8 cellular contexts compared by ENCODE assay signal in genomic region chrX:49167740-49168108, GRCh38. TPM values are rescaled to one million over a fixed set of nuclear protein-coding genes. Genes with fewer than 3 reads are reported as not detected.
DNase-seq lines count a peak whose midpoint lies in the region; ATAC-seq and TF ChIP-seq lines count a peak whose summit lies in the region.

No MANE protein-coding gene starts in this region.

- H3K9me3 Mint-ChIP-seq in nephron progenitor cell = peaks cover 57% of the 10 kb centered on the region

- peak overlapping the region; percentile 42 to 67 (median 54); a peak in 19 of 20 replicates for H3K4me3 ChIP-seq in BLaER1 treated with 17β-estradiol and CSF1 and Interleukin-3, amounts not matched to agents 10 nM and 100 nM
- peak overlapping the region; percentile 66 for H3K4me3 ChIP-seq in MM.1S (ENCODE audit: low read length)
- H3K4me3 ChIP-seq in dorsolateral prefrontal cortex = peak overlapping the region in 24 of 59 donors; percentile 18 to 58 (median 52)

- peaks cover 41 to 65% (median 55%) of the 10 kb centered on the region in 10 experiments for H3K4me1 ChIP-seq in BLaER1 treated with 17β-estradiol and CSF1 and Interleukin-3, amounts not matched to agents 10 nM and 100 nM
- H3K4me1 ChIP-seq in MM.1S (ENCODE audit: low read length) = 0 out of 2 replicates have a peak, but pooled peaks cover 5% of the 10 kb centered on the region

- H3K27me3 Mint-ChIP-seq in nephron progenitor cell (ENCODE audit: low read depth, poor library complexity) = peaks cover 65% of the 10 kb centered on the region

- H3K27ac Mint-ChIP-seq in nephron progenitor cell = no peak overlapping the region

- H3K9ac ChIP-seq in BLaER1 treated with 17β-estradiol and CSF1 and Interleukin-3, amounts not matched to agents 10 nM and 100 nM = peak overlapping the region; percentile 70 to 87 (median 81)
- peak overlapping the region; percentile 86 for H3K9ac ChIP-seq in MM.1S (ENCODE audit: low read length)

- H3K9me2 ChIP-seq in MM.1S (replicated peaks; ENCODE audit: insufficient read depth, low read length) = no peaks in the 10 kb centered on the region

- H3F3A ChIP-seq in MM.1S (ENCODE audit: insufficient read depth, low read length) = peaks cover 22% of the 10 kb centered on the region

- H3K36me3 ChIP-seq in BLaER1 treated with 17β-estradiol and CSF1 and Interleukin-3, amounts not matched to agents 10 nM and 100 nM = no peaks in the 10 kb centered on the region
- H3K36me3 ChIP-seq in MM.1S (replicated peaks; ENCODE audit: insufficient read depth, low read length) = no peaks in the 10 kb centered on the region

- no peak for TF ChIP-seq CTCF in MM.1S (IDR thresholded peaks at IDR 0.05; ENCODE audit: low read length)
- TF ChIP-seq CTCF in dorsolateral prefrontal cortex (IDR thresholded peaks at IDR 0.05 in 54 of 56, conservative IDR thresholded peaks at IDR 0.05 in 2 of 56; ENCODE audit: low read depth in 1 of 56, partially characterized antibody in 56 of 56) = no peak
- no peak for TF ChIP-seq CTCF in nephron progenitor cell (IDR thresholded peaks at IDR 0.05)

- peaks cover 0 to 33% (median 20%) of the 10 kb centered on the region in 11 experiments; a peak in 14 of 22 replicates for H3K9me3 ChIP-seq in BLaER1 treated with 17β-estradiol and CSF1 and Interleukin-3, amounts not matched to agents 10 nM and 100 nM (replicated peaks in 1 of 11)
- H3K9me3 ChIP-seq in MM.1S (replicated peaks; ENCODE audit: insufficient read depth, low read length) = no peaks in the 10 kb centered on the region

- peak overlapping the region; percentile 66 for H3K4me3 Mint-ChIP-seq in nephron progenitor cell

- no peaks in the 10 kb centered on the region; a peak in 1 of 22 replicates for H4K20me1 ChIP-seq in BLaER1 treated with 17β-estradiol and CSF1 and Interleukin-3, amounts not matched to agents 10 nM and 100 nM
- H4K20me1 ChIP-seq in MM.1S (ENCODE audit: insufficient read depth, low read length) = no peaks in the 10 kb centered on the region

- DNase-seq in MM.1S (no peak), dorsolateral prefrontal cortex (no peak), nephron progenitor cell (no peak), NCI-H510A (lab: John Stamatoyannopoulos, UW) (no peak), GM19240 (ENCODE audit: insufficient read length, low spot score) (no peak)
- no peak for DNase-seq in activated CD4-positive, CD25-positive, alpha-beta regulatory T cell treated with anti-CD3 and anti-CD28 coated beads, Interleukin-2, amount 50 U/mL, for 72 hours

- H3K36me3 Mint-ChIP-seq in nephron progenitor cell (ENCODE audit: low read depth) = no peaks in the 10 kb centered on the region

- H3K4me2 ChIP-seq in BLaER1 treated with 17β-estradiol and CSF1 and Interleukin-3, amounts not matched to agents 10 nM and 100 nM = peak overlapping the region; percentile 68 to 89 (median 80)
- H3K4me2 ChIP-seq in MM.1S (ENCODE audit: low read depth, low read length) = peak overlapping the region; percentile 95

- peaks cover 18% of the 10 kb centered on the region for H3K4me1 Mint-ChIP-seq in nephron progenitor cell

- H3K79me2 ChIP-seq in MM.1S (ENCODE audit: low read length) = peaks cover 2% of the 10 kb centered on the region

- no peak overlapping the region for H2AFZ ChIP-seq in MM.1S (ENCODE audit: low read length)

- intact Hi-C loops in dorsolateral prefrontal cortex (cut with DNase I) = no loop called here

- no peak for ATAC-seq in HG03520 (IDR thresholded peaks at IDR 0.05; ENCODE audit: unreplicated experiment)

- H3K27me3 ChIP-seq in BLaER1 treated with 17β-estradiol and CSF1 and Interleukin-3, amounts not matched to agents 10 nM and 100 nM = peaks cover 0 to 4% (median 0%) of the 10 kb centered on the region in 11 experiments; a peak in 1 of 22 replicates
- H3K27me3 ChIP-seq in MM.1S (replicated peaks; ENCODE audit: insufficient read depth, low read length) = no peaks in the 10 kb centered on the region
- H3K27me3 ChIP-seq in dorsolateral prefrontal cortex = peaks cover 0 to 54% (median 0%) of the 10 kb centered on the region in 45 donors

- H3K27ac ChIP-seq in BLaER1 treated with 17β-estradiol and CSF1 and Interleukin-3, amounts not matched to agents 10 nM and 100 nM = peak overlapping the region; percentile 67 to 96 (median 89)
- H3K27ac ChIP-seq in MM.1S (ENCODE audit: low read length) (peak overlapping the region; percentile 100), dorsolateral prefrontal cortex (peak overlapping the region in 46 of 59 donors; percentile 20 to 91 (median 78))

RNA-seq across cellular contexts. Expression of gene PLP2, which starts 4.0 kb away (rescaled TPM):
- 10 to 100 TPM in 24 of 120 experiments, 1 to 10 TPM in 96; 2.2 to 24.2 (median 6.7) TPM for total RNA-seq in dorsolateral prefrontal cortex

RNA-seq across cellular contexts. Expression of gene MAGIX, which starts 5.2 kb away (rescaled TPM):
- 1 to 10 TPM; 2.3 to 9.6 (median 5.3) TPM for total RNA-seq in dorsolateral prefrontal cortex

RNA-seq across cellular contexts. Expression of gene PRICKLE3, which starts 18.4 kb away (rescaled TPM):
- total RNA-seq in dorsolateral prefrontal cortex = 1 to 10 TPM; 1.1 to 9.3 (median 3.5) TPM

RNA-seq across cellular contexts. Expression of gene SYP, which starts 32.3 kb away (rescaled TPM):
- 100 to 1,000 TPM; 150 to 795 (median 493) TPM for total RNA-seq in dorsolateral prefrontal cortex

RNA-seq across cellular contexts. Expression of gene GPKOW, which starts 44.2 kb away (rescaled TPM):
- total RNA-seq in dorsolateral prefrontal cortex = 10 to 100 TPM; 25.5 to 45.0 (median 35.2) TPM
